Comparison of ENCODE assay signal across 8 cellular contexts in genomic region chr11:96219981-96220623, GRCh38.
DNase-seq lines count a peak whose midpoint lies in the region; TF ChIP-seq lines count a peak whose summit lies in the region.

No MANE protein-coding gene starts in this region.

- no peaks in the 10 kb centered on the region for H3K9me3 ChIP-seq in Caco-2

- no peak overlapping the region for H3K4me3 ChIP-seq in Caco-2 (ENCODE audit: low read depth, low read length)

- BruUV-seq in Caco-2 (replicated peaks; lab: Mats Ljungman, UMichigan): no TSS peak

- H3K9me3 Mint-ChIP-seq in Caco-2 (ENCODE audit: unreplicated experiment): no peaks in the 10 kb centered on the region
- no peaks in the 10 kb centered on the region for H3K9me3 Mint-ChIP-seq in chondrocyte (ENCODE audit: low read depth)
- no peaks in the 10 kb centered on the region for H3K9me3 Mint-ChIP-seq in nephron

- H3K4me3 Mint-ChIP-seq in Caco-2 (ENCODE audit: unreplicated experiment) (peak overlapping the region; percentile 45), chondrocyte (ENCODE audit: unreplicated experiment) (no peak overlapping the region), nephron (no peak overlapping the region)

- peak; percentile 65 to 67 for DNase-seq in Caco-2
- DNase-seq in MV-4-11 (lab: John Stamatoyannopoulos, UW): peak; percentile 53
- no peak for DNase-seq in chondrocyte (ENCODE audit: low spot score)
- no peak for DNase-seq in mucosa of gallbladder (ENCODE audit: low spot score)
- DNase-seq in NCI-H345 treated with DMSO at 0.1 percent for 48 hours (lab: John Stamatoyannopoulos, UW; ENCODE audit: unreplicated experiment): no peak
- DNase-seq in NK-92 treated with Interleukin-12 subunit alpha and Interleukin-12 subunit beta, amount 100 ng/mL, for 24 hours (lab: John Stamatoyannopoulos, UW): no peak
- no peak for DNase-seq in hepatic stellate cell (ENCODE audit: low spot score)

- intact Hi-C loops in Caco-2 (cut with micrococcal nuclease; ENCODE audit: unreplicated experiment): loop anchor here (1.0 to 5.0 kb wide), 7 partner anchors 17 to 371 kb away; no protein-coding TSS in a partner anchor

- no peaks in the 10 kb centered on the region for H3K27me3 ChIP-seq in Caco-2 (replicated peaks; ENCODE audit: control insufficient read depth, insufficient read depth, low read length)

- CTCF ChIA-PET in Caco-2 (lab: Charles Lee): interaction anchor here (0.9 to 2.6 kb wide), 2 partner anchors 123 to 174 kb away, joined by 3 to 15 read pairs; partner anchors contain the start of gene MAML2

- POLR2A ChIA-PET in Caco-2 (lab: Charles Lee): no interaction called here

- TF ChIP-seq CTCF in Caco-2 (IDR thresholded peaks at IDR 0.05; ENCODE audit: insufficient read depth in 1 of 2, low read depth in 1 of 2, low read length in 1 of 2, severe bottlenecking in 1 of 2, unreplicated experiment in 1 of 2): no peak
- TF ChIP-seq CTCF in chondrocyte (IDR thresholded peaks at IDR 0.05): no peak
- TF ChIP-seq CTCF in nephron (IDR thresholded peaks at IDR 0.05; ENCODE audit: unreplicated experiment in 3 of 3): no peak

- peaks cover 46% of the 10 kb centered on the region for H3K4me1 Mint-ChIP-seq in Caco-2 (ENCODE audit: low read depth, unreplicated experiment)
- peaks cover 74% of the 10 kb centered on the region for H3K4me1 Mint-ChIP-seq in chondrocyte (ENCODE audit: low read depth)
- H3K4me1 Mint-ChIP-seq in nephron: peaks cover 58% of the 10 kb centered on the region

- H3K27ac Mint-ChIP-seq in Caco-2 (ENCODE audit: unreplicated experiment) (peak overlapping the region; percentile 81), chondrocyte (ENCODE audit: unreplicated experiment) (peak overlapping the region; percentile 67), nephron (peak overlapping the region; percentile 78 to 90 (median 83))

- peaks cover 47% of the 10 kb centered on the region for H3K4me1 ChIP-seq in Caco-2

- H3K27me3 Mint-ChIP-seq in Caco-2 (ENCODE audit: insufficient read depth, unreplicated experiment): no peaks in the 10 kb centered on the region
- H3K27me3 Mint-ChIP-seq in chondrocyte (ENCODE audit: low read depth): no peaks in the 10 kb centered on the region
- no peaks in the 10 kb centered on the region for H3K27me3 Mint-ChIP-seq in nephron (ENCODE audit: low read depth)

- no peaks in the 10 kb centered on the region for H3K36me3 ChIP-seq in Caco-2 (ENCODE audit: control insufficient read depth, insufficient read depth, low read length)

- H3K36me3 Mint-ChIP-seq in Caco-2 (ENCODE audit: insufficient read depth, unreplicated experiment) (peaks cover 5% of the 10 kb centered on the region), chondrocyte (ENCODE audit: low read depth) (no peaks in the 10 kb centered on the region), nephron (ENCODE audit: low read depth) (no peaks in the 10 kb centered on the region)

Comparison
In these comparisons a context has a peak if more than half of its experiments do, and no peak if none do; other contexts are left out.
1. DNase-seq: peak in Caco-2 (2 of 2) and MV-4-11 (single experiment); none in chondrocyte (single experiment), mucosa of gallbladder (single experiment), NCI-H345 treated with DMSO at 0.1 percent for 48 hours (single experiment), NK-92 treated with Interleukin-12 subunit alpha and Interleukin-12 subunit beta, amount 100 ng/mL, for 24 hours (single experiment) and hepatic stellate cell (single experiment).
2. Peak in every context shown above with its lines, with median percentiles within 50 percentile points of each other: H3K27ac Mint-ChIP-seq.